ENCODE assay signal across 8 cellular contexts in the genomic region with DNA sequence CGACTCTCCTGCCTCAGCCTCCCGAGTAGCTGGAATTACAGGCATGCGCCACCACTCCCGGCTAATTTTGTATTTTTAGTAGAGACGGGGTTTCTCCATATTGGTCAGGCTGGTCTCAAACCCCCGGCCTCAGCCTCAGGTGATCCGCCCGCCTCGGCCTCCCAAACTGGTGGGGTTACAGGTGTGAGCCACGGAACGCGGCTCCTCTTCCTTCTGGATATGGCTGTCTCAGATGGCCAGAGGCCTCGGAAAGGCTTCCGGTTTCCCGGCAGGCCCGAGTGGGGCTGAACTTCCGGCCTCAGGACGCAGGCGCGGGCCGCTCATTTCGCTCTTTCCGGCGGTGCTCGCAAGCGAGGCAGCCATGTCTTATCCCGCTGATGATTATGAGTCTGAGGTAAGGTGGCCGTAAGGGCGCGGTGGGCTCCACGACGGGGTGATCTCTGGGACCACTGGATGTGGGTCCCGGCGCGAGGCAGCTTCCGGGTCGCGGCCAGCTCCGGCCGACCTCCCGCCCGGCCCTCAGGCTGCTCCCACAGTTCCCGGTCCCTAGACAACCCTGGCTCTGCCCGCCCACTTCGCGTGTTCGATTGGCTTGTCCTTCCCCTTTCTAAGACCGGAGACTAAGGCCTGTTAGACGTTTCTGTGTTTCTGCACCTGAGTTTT. TPM values are rescaled to one million over a fixed set of nuclear protein-coding genes. Genes with fewer than 3 reads are reported as not detected.
A peak's percentile ranks its signal among the peaks of the same experiment; 100 is the strongest.
DNase-seq lines count a peak whose midpoint lies in the region; ATAC-seq and TF ChIP-seq lines count a peak whose summit lies in the region.

A gene (plus strand): TSS at position 331 of the 663 bp plus-strand sequence. CDS start 31 bp downstream, at position 362.

- peak; percentile 71 for ATAC-seq in GM21723 (IDR thresholded peaks at IDR 0.05; ENCODE audit: unreplicated experiment)
- peak; percentile 84 to 86 for ATAC-seq in natural killer cell treated with Interleukin-12 subunit alpha and Interleukin-12 subunit beta and Interleukin-15 and Interleukin-18, amount 100 ng/mL, for 72 hours

- peak; percentile 74 for DNase-seq in DMS153 treated with DMSO at 0.1 percent for 48 hours (lab: John Stamatoyannopoulos, UW; ENCODE audit: unreplicated experiment)
- DNase-seq in Kasumi-1 (lab: John Stamatoyannopoulos, UW) = peak; percentile 81 to 84
- peak; percentile 86 to 91 for DNase-seq in SHP77 (lab: John Stamatoyannopoulos, UW)
- peak; percentile 85 for DNase-seq in activated effector memory CD4-positive, alpha-beta T cell treated with Interleukin-2 at 50 U/mL for 16 hours
- peak; percentile 88 for DNase-seq in fibroblast of pulmonary artery (ENCODE audit: low read depth)
- DNase-seq in natural killer cell treated with Interleukin-12 subunit alpha and Interleukin-12 subunit beta and Interleukin-15 and Interleukin-18, amount 100 ng/mL, for 72 hours (ENCODE audit: low spot score) = peak; percentile 92
- peak; percentile 89 for DNase-seq in stimulated activated naive CD4-positive, alpha-beta T cell treated with Interleukin-2 at 50 U/mL for 16 hours (lab: John Stamatoyannopoulos, UW)

- peaks cover 41 to 43% of the 10 kb centered on the region in 2 donors for H3K4me1 Mint-ChIP-seq in natural killer cell treated with Interleukin-12 subunit alpha and Interleukin-12 subunit beta and Interleukin-15 and Interleukin-18, amount 100 ng/mL, for 72 hours (ENCODE audit: low read depth in 2 of 2)

- no peaks in the 10 kb centered on the region for H3K9me3 Mint-ChIP-seq in natural killer cell treated with Interleukin-12 subunit alpha and Interleukin-12 subunit beta and Interleukin-15 and Interleukin-18, amount 100 ng/mL, for 72 hours

- peak within 1 kb of the TSS; percentile 99 for H3K4me3 Mint-ChIP-seq in natural killer cell treated with Interleukin-12 subunit alpha and Interleukin-12 subunit beta and Interleukin-15 and Interleukin-18, amount 100 ng/mL, for 72 hours

- H3K4me3 ChIP-seq in fibroblast of pulmonary artery (replicated peaks; ENCODE audit: low read depth, low read length) = peak within 1 kb of the TSS; percentile 82

- peaks cover 37% of the 10 kb centered on the region for H3K36me3 Mint-ChIP-seq in natural killer cell treated with Interleukin-12 subunit alpha and Interleukin-12 subunit beta and Interleukin-15 and Interleukin-18, amount 100 ng/mL, for 72 hours

- H3K27me3 Mint-ChIP-seq in natural killer cell treated with Interleukin-12 subunit alpha and Interleukin-12 subunit beta and Interleukin-15 and Interleukin-18, amount 100 ng/mL, for 72 hours = no peaks in the 10 kb centered on the region

- TF ChIP-seq CTCF in fibroblast of pulmonary artery (IDR thresholded peaks at IDR 0.05; ENCODE audit: low read length, missing control alignments) = no peak

- H3K27ac Mint-ChIP-seq in natural killer cell treated with Interleukin-12 subunit alpha and Interleukin-12 subunit beta and Interleukin-15 and Interleukin-18, amount 100 ng/mL, for 72 hours = peak within 1 kb of the TSS; percentile 98 to 100

RNA-seq across cellular contexts. Expression of the gene that starts here (rescaled TPM):
- 100 to 1,000 TPM; 271 to 340 TPM for total RNA-seq in natural killer cell treated with Interleukin-12 subunit alpha and Interleukin-12 subunit beta and Interleukin-15 and Interleukin-18, amount 100 ng/mL, for 72 hours

Comparison
In these comparisons a context has a peak if more than half of its experiments do, and no peak if none do; other contexts are left out.
1. Peak in every context shown above with its lines: DNase-seq, ATAC-seq and H3K4me3 ChIP-seq.